ENCODE assay signal across 34 cellular contexts in the genomic region with DNA sequence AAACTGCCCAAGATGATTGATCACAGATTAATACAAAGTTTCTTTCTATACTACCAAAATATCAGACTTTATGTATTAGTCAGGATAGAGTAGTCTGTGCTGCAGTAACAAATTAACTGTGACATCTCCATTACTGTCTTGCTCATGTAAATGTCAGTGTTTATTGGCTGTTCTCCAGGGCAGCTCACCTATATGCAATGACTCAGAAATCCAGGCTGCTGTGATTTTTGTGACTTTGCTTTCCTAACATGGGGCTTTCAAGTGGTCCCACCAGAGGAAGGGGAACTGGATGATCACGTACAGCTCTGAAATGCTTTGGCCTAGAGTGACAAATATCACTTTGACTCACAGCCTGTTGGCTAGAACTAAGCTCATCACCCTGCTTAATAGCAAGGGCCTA.
"Had no signal": no experiment of that assay in that cellular context is flagged by ENCODE, and none has a peak within 500 bp of the region (broad histone marks: within the 10 kb centered on the region; RNA-seq: fewer than 3 reads in every experiment).

No MANE protein-coding gene starts in this region.

- H3K27me3 Mint-ChIP-seq: activated CD4-positive, alpha-beta memory T cell treated with anti-CD3 and anti-CD28 coated beads, Interleukin-2, amount 10 ng/mL, durations not matched to agents 7 days and 5 days; activated CD4-positive, alpha-beta T cell treated with anti-CD3 and anti-CD28 coated beads, Interleukin-2, amount 10 ng/mL, durations not matched to agents 24 days and 14 days; activated CD8-positive, alpha-beta memory T cell treated with anti-CD3 and anti-CD28 coated beads, Interleukin-2, amount 10 ng/mL, durations not matched to agents 7 days and 5 days; effector memory CD8-positive, alpha-beta T cell; naive thymus-derived CD8-positive, alpha-beta T cell; T-helper 17 cell had no signal

- FAIRE-seq: astrocyte, pancreas, small intestine had no signal

- DNase-seq: activated CD4-positive, alpha-beta memory T cell treated with anti-CD3 and anti-CD28 coated beads, Interleukin-2, amount 10 ng/mL, durations not matched to agents 7 days and 5 days; activated CD4-positive, alpha-beta T cell treated with anti-CD3 and anti-CD28 coated beads, Interleukin-2, amount 10 ng/mL, durations not matched to agents 24 days and 14 days; activated CD8-positive, alpha-beta memory T cell treated with anti-CD3 and anti-CD28 coated beads, Interleukin-2, amount 10 ng/mL, durations not matched to agents 7 days and 5 days; activated naive CD4-positive, alpha-beta T cell; activated naive CD8-positive, alpha-beta T cell treated with anti-CD3 and anti-CD28 coated beads, Interleukin-2, amount 10 ng/mL, durations not matched to agents 7 days and 5 days; activated T-cell treated with anti-CD3 and anti-CD28 coated beads for 4 hours; activated T-cell treated with anti-CD3 and anti-CD28 coated beads, Interleukin-2, amount 50 U/mL, for 72 hours; amniotic stem cell; brain microvascular endothelial cell; cortex of kidney; effector memory CD8-positive, alpha-beta T cell; foreskin melanocyte; kidney glomerular epithelial cell; left lung; lower lobe of right lung; mesenchymal stem cell; naive thymus-derived CD8-positive, alpha-beta T cell; nucleus accumbens; pancreas; retina; sigmoid colon; small intestine; stimulated activated CD4-positive, alpha-beta T cell treated with anti-CD3 and anti-CD28 coated beads, Interleukin-4, amount 100 ng/mL, for 24 hours; stomach; T-helper 17 cell; T1000; tibial artery; WERI-Rb-1 had no signal

- H3K36me3 Mint-ChIP-seq: activated CD8-positive, alpha-beta memory T cell treated with anti-CD3 and anti-CD28 coated beads, Interleukin-2, amount 10 ng/mL, durations not matched to agents 7 days and 5 days; activated naive CD8-positive, alpha-beta T cell treated with anti-CD3 and anti-CD28 coated beads, Interleukin-2, amount 10 ng/mL, durations not matched to agents 7 days and 5 days; naive thymus-derived CD8-positive, alpha-beta T cell; stimulated activated effector memory CD8-positive, alpha-beta T cell treated with anti-CD3 and anti-CD28 coated beads, Interleukin-12 subunit alpha, Interleukin-12 subunit beta, amount 100 ng/mL, for 72 hours had no signal

- H3K27ac ChIP-seq: brain microvascular endothelial cell, left lung, lower lobe of right lung, pancreas, prostate gland, sigmoid colon, stomach, suprapubic skin, tibial artery, WERI-Rb-1 had no signal

- ATAC-seq: activated CD8-positive, alpha-beta memory T cell treated with anti-CD3 and anti-CD28 coated beads, Interleukin-2, amount 10 ng/mL, durations not matched to agents 7 days and 5 days; effector memory CD8-positive, alpha-beta T cell; esophagus mucosa; left lung; lower lobe of right lung; naive thymus-derived CD8-positive, alpha-beta T cell; pancreas; stimulated activated effector memory CD8-positive, alpha-beta T cell treated with anti-CD3 and anti-CD28 coated beads, Interleukin-12 subunit alpha, Interleukin-12 subunit beta, amount 100 ng/mL, for 72 hours; T-helper 17 cell had no signal

- H3K4me1 ChIP-seq: left lung, lower lobe of right lung, prostate gland, sigmoid colon, suprapubic skin, tibial artery had no signal

- H3K27ac Mint-ChIP-seq: activated CD4-positive, alpha-beta memory T cell treated with anti-CD3 and anti-CD28 coated beads, Interleukin-2, amount 10 ng/mL, durations not matched to agents 7 days and 5 days; activated CD4-positive, alpha-beta T cell treated with anti-CD3 and anti-CD28 coated beads, Interleukin-2, amount 10 ng/mL, durations not matched to agents 24 days and 14 days; activated CD8-positive, alpha-beta memory T cell treated with anti-CD3 and anti-CD28 coated beads, Interleukin-2, amount 10 ng/mL, durations not matched to agents 7 days and 5 days; activated naive CD8-positive, alpha-beta T cell treated with anti-CD3 and anti-CD28 coated beads, Interleukin-2, amount 10 ng/mL, durations not matched to agents 7 days and 5 days; activated T-cell treated with anti-CD3 and anti-CD28 coated beads, Interleukin-2, amount 50 U/mL, for 72 hours; effector memory CD8-positive, alpha-beta T cell; naive thymus-derived CD8-positive, alpha-beta T cell; stimulated activated effector memory CD8-positive, alpha-beta T cell treated with anti-CD3 and anti-CD28 coated beads, Interleukin-12 subunit alpha, Interleukin-12 subunit beta, amount 100 ng/mL, for 72 hours; T-helper 17 cell had no signal

- H3K4me1 Mint-ChIP-seq: activated CD4-positive, alpha-beta memory T cell treated with anti-CD3 and anti-CD28 coated beads, Interleukin-2, amount 10 ng/mL, durations not matched to agents 7 days and 5 days; activated CD4-positive, alpha-beta T cell treated with anti-CD3 and anti-CD28 coated beads, Interleukin-2, amount 10 ng/mL, durations not matched to agents 24 days and 14 days; activated CD8-positive, alpha-beta memory T cell treated with anti-CD3 and anti-CD28 coated beads, Interleukin-2, amount 10 ng/mL, durations not matched to agents 7 days and 5 days; activated naive CD8-positive, alpha-beta T cell treated with anti-CD3 and anti-CD28 coated beads, Interleukin-2, amount 10 ng/mL, durations not matched to agents 7 days and 5 days; naive thymus-derived CD8-positive, alpha-beta T cell; neural crest cell; stimulated activated effector memory CD8-positive, alpha-beta T cell treated with anti-CD3 and anti-CD28 coated beads, Interleukin-12 subunit alpha, Interleukin-12 subunit beta, amount 100 ng/mL, for 72 hours had no signal

- H3K27me3 ChIP-seq: brain microvascular endothelial cell, left lung, pancreas, sigmoid colon, stomach, suprapubic skin, tibial artery had no signal

- H3K9me3 Mint-ChIP-seq: activated CD4-positive, alpha-beta memory T cell treated with anti-CD3 and anti-CD28 coated beads, Interleukin-2, amount 10 ng/mL, durations not matched to agents 7 days and 5 days; activated naive CD8-positive, alpha-beta T cell treated with anti-CD3 and anti-CD28 coated beads, Interleukin-2, amount 10 ng/mL, durations not matched to agents 7 days and 5 days; activated T-cell treated with anti-CD3 and anti-CD28 coated beads, Interleukin-2, amount 50 U/mL, for 72 hours; effector memory CD8-positive, alpha-beta T cell; naive thymus-derived CD8-positive, alpha-beta T cell; neural crest cell; stimulated activated effector memory CD8-positive, alpha-beta T cell treated with anti-CD3 and anti-CD28 coated beads, Interleukin-12 subunit alpha, Interleukin-12 subunit beta, amount 100 ng/mL, for 72 hours had no signal

- H3K4me3 Mint-ChIP-seq: activated CD4-positive, alpha-beta memory T cell treated with anti-CD3 and anti-CD28 coated beads, Interleukin-2, amount 10 ng/mL, durations not matched to agents 7 days and 5 days; activated CD4-positive, alpha-beta T cell treated with anti-CD3 and anti-CD28 coated beads, Interleukin-2, amount 10 ng/mL, durations not matched to agents 24 days and 14 days; activated CD8-positive, alpha-beta memory T cell treated with anti-CD3 and anti-CD28 coated beads, Interleukin-2, amount 10 ng/mL, durations not matched to agents 7 days and 5 days; activated naive CD8-positive, alpha-beta T cell treated with anti-CD3 and anti-CD28 coated beads, Interleukin-2, amount 10 ng/mL, durations not matched to agents 7 days and 5 days; activated T-cell treated with anti-CD3 and anti-CD28 coated beads, Interleukin-2, amount 50 U/mL, for 72 hours; effector memory CD8-positive, alpha-beta T cell; naive thymus-derived CD8-positive, alpha-beta T cell; neural crest cell; stimulated activated effector memory CD8-positive, alpha-beta T cell treated with anti-CD3 and anti-CD28 coated beads, Interleukin-12 subunit alpha, Interleukin-12 subunit beta, amount 100 ng/mL, for 72 hours; T-helper 17 cell had no signal
